Comparison of ENCODE assay signal across 2 cellular contexts in the genomic region with DNA sequence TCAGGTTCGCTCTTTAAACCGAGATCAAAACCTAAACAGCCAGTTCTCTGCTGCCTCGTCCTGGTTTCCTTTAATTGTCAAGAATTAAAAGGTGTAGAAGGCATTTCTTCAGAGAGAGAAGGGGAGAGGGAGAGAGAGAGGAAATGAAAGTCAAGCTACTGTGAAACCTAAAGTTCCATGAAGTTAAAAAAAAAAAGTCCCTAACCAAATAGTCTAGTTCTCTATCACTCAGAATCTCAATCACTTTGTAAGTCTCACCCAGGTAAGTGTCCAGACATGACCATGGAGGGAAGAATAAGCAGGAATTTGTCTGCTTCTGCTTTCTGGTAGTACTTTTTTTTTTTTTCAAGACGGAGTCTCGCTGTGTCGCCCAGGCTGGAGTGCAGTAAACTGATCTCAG.
TF ChIP-seq lines count a peak whose summit lies in the region.

No MANE protein-coding gene starts in this region.

TF ChIP-seq in liver, 16 proteins besides CTCF, POLR2A, EP300 and RAD21:
- TF ChIP-seq TAF1 (conservative IDR thresholded peaks at IDR 0.05) (no peak), NR2F2 (IDR thresholded peaks at IDR 0.05) (no peak), FOXA2 (IDR thresholded peaks at IDR 0.05) (no peak), RXRA (IDR thresholded peaks at IDR 0.05) (no peak), YY1 (IDR thresholded peaks at IDR 0.05) (no peak), JUND (IDR thresholded peaks at IDR 0.05) (no peak), MAX (IDR thresholded peaks at IDR 0.05) (no peak), EGR1 (IDR thresholded peaks at IDR 0.05; ENCODE audit: low read depth in 2 of 2) (no peak), GABPA (IDR thresholded peaks at IDR 0.05 in 1 of 2, conservative IDR thresholded peaks at IDR 0.05 in 1 of 2) (no peak), HNF4A (conservative IDR thresholded peaks at IDR 0.05) (no peak), HNF4G (IDR thresholded peaks at IDR 0.05) (no peak), FOXA1 (IDR thresholded peaks at IDR 0.05) (no peak)
- TF ChIP-seq, protein P1, sequence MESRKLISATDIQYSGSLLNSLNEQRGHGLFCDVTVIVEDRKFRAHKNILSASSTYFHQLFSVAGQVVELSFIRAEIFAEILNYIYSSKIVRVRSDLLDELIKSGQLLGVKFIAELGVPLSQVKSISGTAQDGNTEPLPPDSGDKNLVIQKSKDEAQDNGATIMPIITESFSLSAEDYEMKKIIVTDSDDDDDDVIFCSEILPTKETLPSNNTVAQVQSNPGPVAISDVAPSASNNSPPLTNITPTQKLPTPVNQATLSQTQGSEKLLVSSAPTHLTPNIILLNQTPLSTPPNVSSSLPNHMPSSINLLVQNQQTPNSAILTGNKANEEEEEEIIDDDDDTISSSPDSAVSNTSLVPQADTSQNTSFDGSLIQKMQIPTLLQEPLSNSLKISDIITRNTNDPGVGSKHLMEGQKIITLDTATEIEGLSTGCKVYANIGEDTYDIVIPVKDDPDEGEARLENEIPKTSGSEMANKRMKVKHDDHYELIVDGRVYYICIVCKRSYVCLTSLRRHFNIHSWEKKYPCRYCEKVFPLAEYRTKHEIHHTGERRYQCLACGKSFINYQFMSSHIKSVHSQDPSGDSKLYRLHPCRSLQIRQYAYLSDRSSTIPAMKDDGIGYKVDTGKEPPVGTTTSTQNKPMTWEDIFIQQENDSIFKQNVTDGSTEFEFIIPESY (IDR thresholded peaks at IDR 0.05), result no peak
- TF ChIP-seq, protein P2, sequence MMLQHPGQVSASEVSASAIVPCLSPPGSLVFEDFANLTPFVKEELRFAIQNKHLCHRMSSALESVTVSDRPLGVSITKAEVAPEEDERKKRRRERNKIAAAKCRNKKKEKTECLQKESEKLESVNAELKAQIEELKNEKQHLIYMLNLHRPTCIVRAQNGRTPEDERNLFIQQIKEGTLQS (IDR thresholded peaks at IDR 0.05), result no peak

TF ChIP-seq in HepG2, 621 proteins besides CTCF, POLR2A, EP300 and RAD21:
- TF ChIP-seq SP5 (CRISPR knock-in tag; IDR thresholded peaks at IDR 0.05; ENCODE audit: borderline replicate concordance, low read depth) (no peak), ZNF768 (CRISPR knock-in tag; IDR thresholded peaks at IDR 0.05) (no peak), SMAD1 (CRISPR knock-in tag; IDR thresholded peaks at IDR 0.05; ENCODE audit: borderline replicate concordance, low read depth) (no peak), CREB3 (CRISPR knock-in tag; IDR thresholded peaks at IDR 0.05) (no peak), ZNF737 (CRISPR knock-in tag; IDR thresholded peaks at IDR 0.05; ENCODE audit: borderline replicate concordance) (no peak), YEATS4 (CRISPR knock-in tag; IDR thresholded peaks at IDR 0.05; ENCODE audit: borderline replicate concordance) (no peak), CBX5 (CRISPR knock-in tag; IDR thresholded peaks at IDR 0.05; ENCODE audit: borderline replicate concordance) (no peak), TRIM22 (IDR thresholded peaks at IDR 0.05) (no peak), GATAD2A (CRISPR knock-in tag; IDR thresholded peaks at IDR 0.05) (no peak), AHR (CRISPR knock-in tag; IDR thresholded peaks at IDR 0.05) (no peak), ONECUT2 (CRISPR knock-in tag; IDR thresholded peaks at IDR 0.05) (no peak)
- TF ChIP-seq, protein P3, sequence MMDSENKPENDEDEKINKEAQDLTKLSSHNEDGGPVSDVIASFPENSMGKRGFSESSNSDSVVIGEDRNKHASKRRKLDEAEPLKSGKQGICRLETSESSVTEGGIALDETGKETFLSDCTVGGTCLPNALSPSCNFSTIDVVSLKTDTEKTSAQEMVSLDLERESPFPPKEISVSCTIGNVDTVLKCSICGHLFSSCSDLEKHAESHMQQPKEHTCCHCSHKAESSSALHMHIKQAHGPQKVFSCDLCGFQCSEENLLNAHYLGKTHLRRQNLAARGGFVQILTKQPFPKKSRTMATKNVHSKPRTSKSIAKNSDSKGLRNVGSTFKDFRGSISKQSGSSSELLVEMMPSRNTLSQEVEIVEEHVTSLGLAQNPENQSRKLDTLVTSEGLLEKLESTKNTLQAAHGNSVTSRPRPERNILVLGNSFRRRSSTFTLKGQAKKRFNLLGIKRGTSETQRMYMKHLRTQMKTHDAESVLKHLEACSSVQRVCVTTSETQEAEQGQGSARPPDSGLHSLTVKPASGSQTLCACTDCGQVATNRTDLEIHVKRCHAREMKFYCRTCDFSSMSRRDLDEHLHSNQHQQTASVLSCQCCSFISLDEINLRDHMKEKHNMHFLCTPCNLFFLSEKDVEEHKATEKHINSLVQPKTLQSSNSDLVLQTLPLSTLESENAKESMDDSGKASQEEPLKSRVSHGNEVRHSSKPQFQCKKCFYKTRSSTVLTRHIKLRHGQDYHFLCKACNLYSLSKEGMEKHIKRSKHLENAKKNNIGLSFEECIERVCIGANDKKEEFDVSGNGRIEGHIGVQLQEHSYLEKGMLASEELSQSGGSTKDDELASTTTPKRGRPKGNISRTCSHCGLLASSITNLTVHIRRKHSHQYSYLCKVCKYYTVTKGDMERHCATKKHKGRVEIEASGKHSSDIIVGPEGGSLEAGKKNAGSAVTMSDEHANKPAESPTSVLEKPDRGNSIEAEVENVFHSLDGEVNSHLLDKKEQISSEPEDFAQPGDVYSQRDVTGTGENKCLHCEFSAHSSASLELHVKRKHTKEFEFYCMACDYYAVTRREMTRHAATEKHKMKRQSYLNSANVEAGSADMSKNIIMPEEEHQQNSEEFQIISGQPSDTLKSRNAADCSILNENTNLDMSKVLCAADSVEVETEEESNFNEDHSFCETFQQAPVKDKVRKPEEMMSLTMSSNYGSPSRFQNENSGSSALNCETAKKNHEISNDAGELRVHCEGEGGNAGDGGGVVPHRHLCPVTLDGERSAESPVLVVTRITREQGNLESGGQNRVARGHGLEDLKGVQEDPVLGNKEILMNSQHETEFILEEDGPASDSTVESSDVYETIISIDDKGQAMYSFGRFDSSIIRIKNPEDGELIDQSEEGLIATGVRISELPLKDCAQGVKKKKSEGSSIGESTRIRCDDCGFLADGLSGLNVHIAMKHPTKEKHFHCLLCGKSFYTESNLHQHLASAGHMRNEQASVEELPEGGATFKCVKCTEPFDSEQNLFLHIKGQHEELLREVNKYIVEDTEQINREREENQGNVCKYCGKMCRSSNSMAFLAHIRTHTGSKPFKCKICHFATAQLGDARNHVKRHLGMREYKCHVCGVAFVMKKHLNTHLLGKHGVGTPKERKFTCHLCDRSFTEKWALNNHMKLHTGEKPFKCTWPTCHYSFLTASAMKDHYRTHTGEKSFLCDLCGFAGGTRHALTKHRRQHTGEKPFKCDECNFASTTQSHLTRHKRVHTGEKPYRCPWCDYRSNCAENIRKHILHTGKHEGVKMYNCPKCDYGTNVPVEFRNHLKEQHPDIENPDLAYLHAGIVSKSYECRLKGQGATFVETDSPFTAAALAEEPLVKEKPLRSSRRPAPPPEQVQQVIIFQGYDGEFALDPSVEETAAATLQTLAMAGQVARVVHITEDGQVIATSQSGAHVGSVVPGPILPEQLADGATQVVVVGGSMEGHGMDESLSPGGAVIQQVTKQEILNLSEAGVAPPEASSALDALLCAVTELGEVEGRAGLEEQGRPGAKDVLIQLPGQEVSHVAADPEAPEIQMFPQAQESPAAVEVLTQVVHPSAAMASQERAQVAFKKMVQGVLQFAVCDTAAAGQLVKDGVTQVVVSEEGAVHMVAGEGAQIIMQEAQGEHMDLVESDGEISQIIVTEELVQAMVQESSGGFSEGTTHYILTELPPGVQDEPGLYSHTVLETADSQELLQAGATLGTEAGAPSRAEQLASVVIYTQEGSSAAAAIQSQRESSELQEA (CRISPR knock-in tag; IDR thresholded peaks at IDR 0.05; ENCODE audit: not compliant biosample characterization), result no peak
